Comparison of ENCODE assay signal across 1 cellular context in the genomic region with DNA sequence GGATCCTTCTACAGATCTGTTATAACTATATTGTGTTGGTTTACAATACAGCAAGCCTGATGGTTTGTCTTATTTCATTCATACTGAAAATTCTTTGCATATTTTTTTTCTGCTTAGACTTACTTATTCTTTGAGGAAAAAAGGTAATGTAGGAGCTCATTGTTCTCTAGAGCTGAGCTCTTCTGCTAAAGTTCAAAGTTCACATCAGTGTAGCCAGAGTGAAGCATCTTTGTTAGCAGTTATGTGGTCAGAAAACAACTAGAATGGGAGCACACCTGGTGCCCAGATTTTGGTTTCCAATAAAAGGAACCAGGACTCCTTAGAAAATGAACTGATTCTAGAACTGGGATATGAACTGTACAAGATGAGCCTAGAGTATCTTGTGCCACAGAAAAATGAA.
TF ChIP-seq lines count a peak whose summit lies in the region.

No MANE protein-coding gene starts in this region.

TF ChIP-seq in HepG2, 621 proteins besides CTCF, POLR2A, EP300 and RAD21 (continues in another document):
- TF ChIP-seq HDAC2 (CRISPR knock-in tag; IDR thresholded peaks at IDR 0.05) = 0 out of 2 replicates have a peak, but pooled peaks have one; percentile 18
- TF ChIP-seq, protein P1, sequence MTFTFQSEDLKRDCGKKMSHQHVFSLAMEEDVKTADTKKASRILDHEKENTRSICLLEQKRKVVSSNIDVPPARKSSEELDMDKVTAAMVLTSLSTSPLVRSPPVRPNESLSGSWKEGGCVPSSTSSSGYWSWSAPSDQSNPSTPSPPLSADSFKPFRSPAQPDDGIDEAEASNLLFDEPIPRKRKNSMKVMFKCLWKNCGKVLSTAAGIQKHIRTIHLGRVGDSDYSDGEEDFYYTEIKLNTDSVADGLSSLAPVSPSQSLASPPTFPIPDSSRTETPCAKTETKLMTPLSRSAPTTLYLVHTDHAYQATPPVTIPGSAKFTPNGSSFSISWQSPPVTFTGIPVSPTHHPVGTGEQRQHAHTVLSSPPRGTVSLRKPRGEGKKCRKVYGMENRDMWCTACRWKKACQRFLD (CRISPR knock-in tag; IDR thresholded peaks at IDR 0.05; ENCODE audit: borderline replicate concordance) = no peak
- TF ChIP-seq, protein P2, sequence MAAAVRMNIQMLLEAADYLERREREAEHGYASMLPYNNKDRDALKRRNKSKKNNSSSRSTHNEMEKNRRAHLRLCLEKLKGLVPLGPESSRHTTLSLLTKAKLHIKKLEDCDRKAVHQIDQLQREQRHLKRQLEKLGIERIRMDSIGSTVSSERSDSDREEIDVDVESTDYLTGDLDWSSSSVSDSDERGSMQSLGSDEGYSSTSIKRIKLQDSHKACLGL (CRISPR knock-in tag; IDR thresholded peaks at IDR 0.05) = no peak
- no peak for TF ChIP-seq MTA3 (CRISPR knock-in tag; IDR thresholded peaks at IDR 0.05)
- no peak for TF ChIP-seq ZNF749 (CRISPR knock-in tag; IDR thresholded peaks at IDR 0.05; ENCODE audit: borderline replicate concordance)
- no peak for TF ChIP-seq ZNF333 (CRISPR knock-in tag; IDR thresholded peaks at IDR 0.05; ENCODE audit: borderline replicate concordance)
- no peak for TF ChIP-seq KLF16 (CRISPR knock-in tag; IDR thresholded peaks at IDR 0.05)
- TF ChIP-seq, protein P3, sequence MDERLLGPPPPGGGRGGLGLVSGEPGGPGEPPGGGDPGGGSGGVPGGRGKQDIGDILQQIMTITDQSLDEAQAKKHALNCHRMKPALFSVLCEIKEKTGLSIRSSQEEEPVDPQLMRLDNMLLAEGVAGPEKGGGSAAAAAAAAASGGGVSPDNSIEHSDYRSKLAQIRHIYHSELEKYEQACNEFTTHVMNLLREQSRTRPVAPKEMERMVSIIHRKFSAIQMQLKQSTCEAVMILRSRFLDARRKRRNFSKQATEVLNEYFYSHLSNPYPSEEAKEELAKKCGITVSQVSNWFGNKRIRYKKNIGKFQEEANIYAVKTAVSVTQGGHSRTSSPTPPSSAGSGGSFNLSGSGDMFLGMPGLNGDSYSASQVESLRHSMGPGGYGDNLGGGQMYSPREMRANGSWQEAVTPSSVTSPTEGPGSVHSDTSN (CRISPR knock-in tag; IDR thresholded peaks at IDR 0.05) = no peak
- TF ChIP-seq FOXA3 (CRISPR knock-in tag; IDR thresholded peaks at IDR 0.05) = 0 out of 2 replicates have a peak, but pooled peaks have one; percentile 5
- TF ChIP-seq NCOA2 (CRISPR knock-in tag; IDR thresholded peaks at IDR 0.05) = peak; percentile 16; the same call in 1 of the 2 replicates
- TF ChIP-seq TEAD3 (CRISPR knock-in tag; optimal IDR thresholded peaks at IDR 0.05; ENCODE audit: borderline replicate concordance) = peak; percentile 22
- no peak for TF ChIP-seq ZNF224 (CRISPR knock-in tag; IDR thresholded peaks at IDR 0.05)
- no peak for TF ChIP-seq KDM5B (CRISPR knock-in tag; IDR thresholded peaks at IDR 0.05; ENCODE audit: borderline replicate concordance)
- no peak for TF ChIP-seq YEATS2 (CRISPR knock-in tag; IDR thresholded peaks at IDR 0.05; ENCODE audit: borderline replicate concordance)
- TF ChIP-seq ATF1 (CRISPR knock-in tag; IDR thresholded peaks at IDR 0.05) = no peak
- TF ChIP-seq, protein P4, sequence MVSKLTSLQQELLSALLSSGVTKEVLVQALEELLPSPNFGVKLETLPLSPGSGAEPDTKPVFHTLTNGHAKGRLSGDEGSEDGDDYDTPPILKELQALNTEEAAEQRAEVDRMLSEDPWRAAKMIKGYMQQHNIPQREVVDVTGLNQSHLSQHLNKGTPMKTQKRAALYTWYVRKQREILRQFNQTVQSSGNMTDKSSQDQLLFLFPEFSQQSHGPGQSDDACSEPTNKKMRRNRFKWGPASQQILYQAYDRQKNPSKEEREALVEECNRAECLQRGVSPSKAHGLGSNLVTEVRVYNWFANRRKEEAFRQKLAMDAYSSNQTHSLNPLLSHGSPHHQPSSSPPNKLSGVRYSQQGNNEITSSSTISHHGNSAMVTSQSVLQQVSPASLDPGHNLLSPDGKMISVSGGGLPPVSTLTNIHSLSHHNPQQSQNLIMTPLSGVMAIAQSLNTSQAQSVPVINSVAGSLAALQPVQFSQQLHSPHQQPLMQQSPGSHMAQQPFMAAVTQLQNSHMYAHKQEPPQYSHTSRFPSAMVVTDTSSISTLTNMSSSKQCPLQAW (CRISPR knock-in tag; IDR thresholded peaks at IDR 0.05) = no peak
- no peak for TF ChIP-seq JDP2 (CRISPR knock-in tag; IDR thresholded peaks at IDR 0.05; ENCODE audit: borderline replicate concordance)
- TF ChIP-seq ZZZ3 (CRISPR knock-in tag; IDR thresholded peaks at IDR 0.05; ENCODE audit: borderline replicate concordance) = no peak
- TF ChIP-seq MZF1 (CRISPR knock-in tag; IDR thresholded peaks at IDR 0.05; ENCODE audit: borderline replicate concordance) = no peak
- TF ChIP-seq PLRG1 (conservative IDR thresholded peaks at IDR 0.05) = no peak
- TF ChIP-seq BRCA1 (CRISPR knock-in tag; IDR thresholded peaks at IDR 0.05) = no peak
- TF ChIP-seq HNF4G (IDR thresholded peaks at IDR 0.05; ENCODE audit: borderline replicate concordance, low read depth, low read length) = peak; percentile 42; the same call in 1 of the 2 replicates
- no peak for TF ChIP-seq HNF4G (CRISPR knock-in tag; IDR thresholded peaks at IDR 0.05; ENCODE audit: borderline replicate concordance, low read depth)
- TF ChIP-seq, protein P5, sequence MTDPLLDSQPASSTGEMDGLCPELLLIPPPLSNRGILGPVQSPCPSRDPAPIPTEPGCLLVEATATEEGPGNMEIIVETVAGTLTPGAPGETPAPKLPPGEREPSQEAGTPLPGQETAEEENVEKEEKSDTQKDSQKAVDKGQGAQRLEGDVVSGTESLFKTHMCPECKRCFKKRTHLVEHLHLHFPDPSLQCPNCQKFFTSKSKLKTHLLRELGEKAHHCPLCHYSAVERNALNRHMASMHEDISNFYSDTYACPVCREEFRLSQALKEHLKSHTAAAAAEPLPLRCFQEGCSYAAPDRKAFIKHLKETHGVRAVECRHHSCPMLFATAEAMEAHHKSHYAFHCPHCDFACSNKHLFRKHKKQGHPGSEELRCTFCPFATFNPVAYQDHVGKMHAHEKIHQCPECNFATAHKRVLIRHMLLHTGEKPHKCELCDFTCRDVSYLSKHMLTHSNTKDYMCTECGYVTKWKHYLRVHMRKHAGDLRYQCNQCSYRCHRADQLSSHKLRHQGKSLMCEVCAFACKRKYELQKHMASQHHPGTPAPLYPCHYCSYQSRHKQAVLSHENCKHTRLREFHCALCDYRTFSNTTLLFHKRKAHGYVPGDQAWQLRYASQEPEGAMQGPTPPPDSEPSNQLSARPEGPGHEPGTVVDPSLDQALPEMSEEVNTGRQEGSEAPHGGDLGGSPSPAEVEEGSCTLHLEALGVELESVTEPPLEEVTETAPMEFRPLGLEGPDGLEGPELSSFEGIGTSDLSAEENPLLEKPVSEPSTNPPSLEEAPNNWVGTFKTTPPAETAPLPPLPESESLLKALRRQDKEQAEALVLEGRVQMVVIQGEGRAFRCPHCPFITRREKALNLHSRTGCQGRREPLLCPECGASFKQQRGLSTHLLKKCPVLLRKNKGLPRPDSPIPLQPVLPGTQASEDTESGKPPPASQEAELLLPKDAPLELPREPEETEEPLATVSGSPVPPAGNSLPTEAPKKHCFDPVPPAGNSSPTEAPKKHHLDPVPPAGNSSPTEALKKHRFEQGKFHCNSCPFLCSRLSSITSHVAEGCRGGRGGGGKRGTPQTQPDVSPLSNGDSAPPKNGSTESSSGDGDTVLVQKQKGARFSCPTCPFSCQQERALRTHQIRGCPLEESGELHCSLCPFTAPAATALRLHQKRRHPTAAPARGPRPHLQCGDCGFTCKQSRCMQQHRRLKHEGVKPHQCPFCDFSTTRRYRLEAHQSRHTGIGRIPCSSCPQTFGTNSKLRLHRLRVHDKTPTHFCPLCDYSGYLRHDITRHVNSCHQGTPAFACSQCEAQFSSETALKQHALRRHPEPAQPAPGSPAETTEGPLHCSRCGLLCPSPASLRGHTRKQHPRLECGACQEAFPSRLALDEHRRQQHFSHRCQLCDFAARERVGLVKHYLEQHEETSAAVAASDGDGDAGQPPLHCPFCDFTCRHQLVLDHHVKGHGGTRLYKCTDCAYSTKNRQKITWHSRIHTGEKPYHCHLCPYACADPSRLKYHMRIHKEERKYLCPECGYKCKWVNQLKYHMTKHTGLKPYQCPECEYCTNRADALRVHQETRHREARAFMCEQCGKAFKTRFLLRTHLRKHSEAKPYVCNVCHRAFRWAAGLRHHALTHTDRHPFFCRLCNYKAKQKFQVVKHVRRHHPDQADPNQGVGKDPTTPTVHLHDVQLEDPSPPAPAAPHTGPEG (CRISPR knock-in tag; IDR thresholded peaks at IDR 0.05) = no peak
- no peak for TF ChIP-seq ZNF432 (CRISPR knock-in tag; IDR thresholded peaks at IDR 0.05; ENCODE audit: borderline replicate concordance)
- no peak for TF ChIP-seq TBP (CRISPR knock-in tag; IDR thresholded peaks at IDR 0.05)
- TF ChIP-seq SOX13 (IDR thresholded peaks at IDR 0.05) = no peak
- peak in 1 of 2 experiments; percentile 84; a peak in 2 of 4 replicates for TF ChIP-seq SOX13 (CRISPR knock-in tag; conservative IDR thresholded peaks at IDR 0.05 in 1 of 2, IDR thresholded peaks at IDR 0.05 in 1 of 2)
- TF ChIP-seq, protein P6, sequence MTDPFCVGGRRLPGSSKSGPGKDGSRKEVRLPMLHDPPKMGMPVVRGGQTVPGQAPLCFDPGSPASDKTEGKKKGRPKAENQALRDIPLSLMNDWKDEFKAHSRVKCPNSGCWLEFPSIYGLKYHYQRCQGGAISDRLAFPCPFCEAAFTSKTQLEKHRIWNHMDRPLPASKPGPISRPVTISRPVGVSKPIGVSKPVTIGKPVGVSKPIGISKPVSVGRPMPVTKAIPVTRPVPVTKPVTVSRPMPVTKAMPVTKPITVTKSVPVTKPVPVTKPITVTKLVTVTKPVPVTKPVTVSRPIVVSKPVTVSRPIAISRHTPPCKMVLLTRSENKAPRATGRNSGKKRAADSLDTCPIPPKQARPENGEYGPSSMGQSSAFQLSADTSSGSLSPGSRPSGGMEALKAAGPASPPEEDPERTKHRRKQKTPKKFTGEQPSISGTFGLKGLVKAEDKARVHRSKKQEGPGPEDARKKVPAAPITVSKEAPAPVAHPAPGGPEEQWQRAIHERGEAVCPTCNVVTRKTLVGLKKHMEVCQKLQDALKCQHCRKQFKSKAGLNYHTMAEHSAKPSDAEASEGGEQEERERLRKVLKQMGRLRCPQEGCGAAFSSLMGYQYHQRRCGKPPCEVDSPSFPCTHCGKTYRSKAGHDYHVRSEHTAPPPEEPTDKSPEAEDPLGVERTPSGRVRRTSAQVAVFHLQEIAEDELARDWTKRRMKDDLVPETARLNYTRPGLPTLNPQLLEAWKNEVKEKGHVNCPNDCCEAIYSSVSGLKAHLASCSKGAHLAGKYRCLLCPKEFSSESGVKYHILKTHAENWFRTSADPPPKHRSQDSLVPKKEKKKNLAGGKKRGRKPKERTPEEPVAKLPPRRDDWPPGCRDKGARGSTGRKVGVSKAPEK (CRISPR knock-in tag; IDR thresholded peaks at IDR 0.05; ENCODE audit: borderline replicate concordance) = no peak
- TF ChIP-seq, protein P7, sequence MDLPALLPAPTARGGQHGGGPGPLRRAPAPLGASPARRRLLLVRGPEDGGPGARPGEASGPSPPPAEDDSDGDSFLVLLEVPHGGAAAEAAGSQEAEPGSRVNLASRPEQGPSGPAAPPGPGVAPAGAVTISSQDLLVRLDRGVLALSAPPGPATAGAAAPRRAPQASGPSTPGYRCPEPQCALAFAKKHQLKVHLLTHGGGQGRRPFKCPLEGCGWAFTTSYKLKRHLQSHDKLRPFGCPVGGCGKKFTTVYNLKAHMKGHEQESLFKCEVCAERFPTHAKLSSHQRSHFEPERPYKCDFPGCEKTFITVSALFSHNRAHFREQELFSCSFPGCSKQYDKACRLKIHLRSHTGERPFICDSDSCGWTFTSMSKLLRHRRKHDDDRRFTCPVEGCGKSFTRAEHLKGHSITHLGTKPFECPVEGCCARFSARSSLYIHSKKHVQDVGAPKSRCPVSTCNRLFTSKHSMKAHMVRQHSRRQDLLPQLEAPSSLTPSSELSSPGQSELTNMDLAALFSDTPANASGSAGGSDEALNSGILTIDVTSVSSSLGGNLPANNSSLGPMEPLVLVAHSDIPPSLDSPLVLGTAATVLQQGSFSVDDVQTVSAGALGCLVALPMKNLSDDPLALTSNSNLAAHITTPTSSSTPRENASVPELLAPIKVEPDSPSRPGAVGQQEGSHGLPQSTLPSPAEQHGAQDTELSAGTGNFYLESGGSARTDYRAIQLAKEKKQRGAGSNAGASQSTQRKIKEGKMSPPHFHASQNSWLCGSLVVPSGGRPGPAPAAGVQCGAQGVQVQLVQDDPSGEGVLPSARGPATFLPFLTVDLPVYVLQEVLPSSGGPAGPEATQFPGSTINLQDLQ (CRISPR knock-in tag; IDR thresholded peaks at IDR 0.05) = no peak
- TF ChIP-seq TGIF2 (CRISPR knock-in tag; IDR thresholded peaks at IDR 0.05) = no peak
- TF ChIP-seq, protein P8, sequence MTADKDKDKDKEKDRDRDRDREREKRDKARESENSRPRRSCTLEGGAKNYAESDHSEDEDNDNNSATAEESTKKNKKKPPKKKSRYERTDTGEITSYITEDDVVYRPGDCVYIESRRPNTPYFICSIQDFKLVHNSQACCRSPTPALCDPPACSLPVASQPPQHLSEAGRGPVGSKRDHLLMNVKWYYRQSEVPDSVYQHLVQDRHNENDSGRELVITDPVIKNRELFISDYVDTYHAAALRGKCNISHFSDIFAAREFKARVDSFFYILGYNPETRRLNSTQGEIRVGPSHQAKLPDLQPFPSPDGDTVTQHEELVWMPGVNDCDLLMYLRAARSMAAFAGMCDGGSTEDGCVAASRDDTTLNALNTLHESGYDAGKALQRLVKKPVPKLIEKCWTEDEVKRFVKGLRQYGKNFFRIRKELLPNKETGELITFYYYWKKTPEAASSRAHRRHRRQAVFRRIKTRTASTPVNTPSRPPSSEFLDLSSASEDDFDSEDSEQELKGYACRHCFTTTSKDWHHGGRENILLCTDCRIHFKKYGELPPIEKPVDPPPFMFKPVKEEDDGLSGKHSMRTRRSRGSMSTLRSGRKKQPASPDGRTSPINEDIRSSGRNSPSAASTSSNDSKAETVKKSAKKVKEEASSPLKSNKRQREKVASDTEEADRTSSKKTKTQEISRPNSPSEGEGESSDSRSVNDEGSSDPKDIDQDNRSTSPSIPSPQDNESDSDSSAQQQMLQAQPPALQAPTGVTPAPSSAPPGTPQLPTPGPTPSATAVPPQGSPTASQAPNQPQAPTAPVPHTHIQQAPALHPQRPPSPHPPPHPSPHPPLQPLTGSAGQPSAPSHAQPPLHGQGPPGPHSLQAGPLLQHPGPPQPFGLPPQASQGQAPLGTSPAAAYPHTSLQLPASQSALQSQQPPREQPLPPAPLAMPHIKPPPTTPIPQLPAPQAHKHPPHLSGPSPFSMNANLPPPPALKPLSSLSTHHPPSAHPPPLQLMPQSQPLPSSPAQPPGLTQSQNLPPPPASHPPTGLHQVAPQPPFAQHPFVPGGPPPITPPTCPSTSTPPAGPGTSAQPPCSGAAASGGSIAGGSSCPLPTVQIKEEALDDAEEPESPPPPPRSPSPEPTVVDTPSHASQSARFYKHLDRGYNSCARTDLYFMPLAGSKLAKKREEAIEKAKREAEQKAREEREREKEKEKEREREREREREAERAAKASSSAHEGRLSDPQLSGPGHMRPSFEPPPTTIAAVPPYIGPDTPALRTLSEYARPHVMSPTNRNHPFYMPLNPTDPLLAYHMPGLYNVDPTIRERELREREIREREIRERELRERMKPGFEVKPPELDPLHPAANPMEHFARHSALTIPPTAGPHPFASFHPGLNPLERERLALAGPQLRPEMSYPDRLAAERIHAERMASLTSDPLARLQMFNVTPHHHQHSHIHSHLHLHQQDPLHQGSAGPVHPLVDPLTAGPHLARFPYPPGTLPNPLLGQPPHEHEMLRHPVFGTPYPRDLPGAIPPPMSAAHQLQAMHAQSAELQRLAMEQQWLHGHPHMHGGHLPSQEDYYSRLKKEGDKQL (CRISPR knock-in tag; IDR thresholded peaks at IDR 0.05; ENCODE audit: low read depth) = no peak
- TF ChIP-seq ZNF720 (CRISPR knock-in tag; IDR thresholded peaks at IDR 0.05) = no peak
- no peak for TF ChIP-seq CCAR2 (optimal IDR thresholded peaks at IDR 0.05; ENCODE audit: low read depth, low read length)
- no peak for TF ChIP-seq AHR (CRISPR knock-in tag; IDR thresholded peaks at IDR 0.05)
